30 cellular contexts compared by ENCODE assay signal in genomic region chr22:49266561-49267519, GRCh38.
DNase-seq lines count a peak whose midpoint lies in the region; ATAC-seq and TF ChIP-seq lines count a peak whose summit lies in the region.
"Had no signal": no experiment of that assay in that cellular context is flagged by ENCODE, and none has a peak within 500 bp of the region (broad histone marks: within the 10 kb centered on the region; RNA-seq: fewer than 3 reads in every experiment).

No MANE protein-coding gene starts in this region.

- H3K56ac ChIP-seq in H9 (ENCODE audit: insufficient read length, low read depth, low read length): no peak overlapping the region

- H3K9me3 Mint-ChIP-seq in H9: peaks cover 4 to 6% of the 10 kb centered on the region in 2 experiments; a peak in 3 of 5 replicates
- no peaks in the 10 kb centered on the region for H3K9me3 Mint-ChIP-seq in osteocyte (ENCODE audit: unreplicated experiment)
- H3K9me3 Mint-ChIP-seq: activated T-cell treated with anti-CD3 and anti-CD28 coated beads, Interleukin-2, amount 50 U/mL, for 4 hours; mesothelial cell of epicardium; naive B cell had no signal

- no peak overlapping the region for H4K5ac ChIP-seq in H9 (ENCODE audit: insufficient read length, low read depth, low read length)

- H3K23me2 ChIP-seq in H9 (ENCODE audit: insufficient read length, low read depth, low read length, poor library complexity, severe bottlenecking): peaks cover 5% of the 10 kb centered on the region

- no peak overlapping the region for H2BK5ac ChIP-seq in H9 (ENCODE audit: insufficient read length, low read length)

- H3K4me3 ChIP-seq in iPS-15b (ENCODE audit: low read depth, low read length): no peak overlapping the region
- no peak overlapping the region for H3K4me3 ChIP-seq in effector memory CD4-positive, alpha-beta T cell (ENCODE audit: insufficient read depth, low read depth, low read length, poor library complexity, severe bottlenecking)
- H3K4me3 ChIP-seq: ascending aorta, BLaER1, colonic mucosa, MG63, PC-9, prostate gland, sigmoid colon, upper lobe of left lung had no signal

- H3K4me1 ChIP-seq in H9 (ENCODE audit: insufficient read depth, low read length) (peaks cover 10% of the 10 kb centered on the region; the same call in 1 of the 2 replicates), iPS-15b (ENCODE audit: control insufficient read depth, insufficient read depth, low read length) (peaks cover 13% of the 10 kb centered on the region)
- no peaks in the 10 kb centered on the region for H3K4me1 ChIP-seq in effector memory CD4-positive, alpha-beta T cell (ENCODE audit: control insufficient read depth, insufficient read depth, low read length, poor library complexity, severe bottlenecking)
- H3K4me1 ChIP-seq: ascending aorta, colonic mucosa, prostate gland, sigmoid colon, upper lobe of left lung had no signal

- no peak overlapping the region for H2BK15ac ChIP-seq in H9 (ENCODE audit: low read depth, low read length)

- H4K8ac ChIP-seq in H9 (replicated peaks; ENCODE audit: insufficient read length, low read depth, low read length): no peak overlapping the region

- no peaks in the 10 kb centered on the region for H3K79me1 ChIP-seq in H9 (ENCODE audit: insufficient read depth, low read depth, low read length, poor library complexity, severe bottlenecking)

- H3K4me2 ChIP-seq in H9 (ENCODE audit: insufficient read depth, insufficient read length, low read length): no peak overlapping the region
- H3K4me2 ChIP-seq: BLaER1, KMS-11, PC-9 had no signal

- no CpG with 5 or more reads among the region's 53 CpGs for WGBS in H9 (ENCODE audit: extremely low coverage, insufficient read length, low lambda C conversion rate)

- H3K79me2 ChIP-seq in H9 (ENCODE audit: insufficient read depth, low read length): no peaks in the 10 kb centered on the region

- H3T11ph ChIP-seq in H9 (ENCODE audit: low read length): no peak overlapping the region

- H4K91ac ChIP-seq in H9 (ENCODE audit: insufficient read length, low read depth, low read length): no peak overlapping the region

- H3K27ac ChIP-seq in H9 (ENCODE audit: insufficient read length, low read depth, low read length): no peak overlapping the region
- H3K27ac ChIP-seq in effector memory CD4-positive, alpha-beta T cell (ENCODE audit: insufficient read depth, low read length, poor library complexity, severe bottlenecking): no peak overlapping the region
- H3K27ac ChIP-seq: ascending aorta, BLaER1, colonic mucosa, KMS-11, PC-9, prostate gland, sigmoid colon, upper lobe of left lung, VCaP had no signal

- no peaks in the 10 kb centered on the region for H3K36me3 ChIP-seq in iPS-15b (ENCODE audit: control insufficient read depth, insufficient read depth, low read length)
- H3K36me3 ChIP-seq in effector memory CD4-positive, alpha-beta T cell (ENCODE audit: control insufficient read depth, insufficient read depth, low read length): no peaks in the 10 kb centered on the region
- H3K36me3 ChIP-seq: ascending aorta, BLaER1, colonic mucosa, MG63, prostate gland, sigmoid colon, upper lobe of left lung had no signal

- H3K14ac ChIP-seq in H9 (ENCODE audit: insufficient read depth, low read length): peak overlapping the region; percentile 11; the same call in 1 of the 2 replicates

- H3K4me3 Mint-ChIP-seq in H9 (no peak overlapping the region), osteocyte (ENCODE audit: unreplicated experiment) (no peak overlapping the region)
- H3K4me3 Mint-ChIP-seq: activated CD8-positive, alpha-beta memory T cell treated with anti-CD3 and anti-CD28 coated beads, Interleukin-2, amount 10 ng/mL, durations not matched to agents 7 days and 5 days; activated T-cell treated with anti-CD3 and anti-CD28 coated beads, Interleukin-2, amount 50 U/mL, for 4 hours; mesothelial cell of epicardium; naive B cell had no signal

- no peak overlapping the region for H2BK20ac ChIP-seq in H9 (ENCODE audit: low read depth, low read length, poor library complexity, severe bottlenecking)

- H2BK12ac ChIP-seq in H9 (ENCODE audit: insufficient read length, low read depth, low read length): no peak overlapping the region

- ATAC-seq in HG03571 (IDR thresholded peaks at IDR 0.05; ENCODE audit: unreplicated experiment): no peak
- ATAC-seq: activated CD8-positive, alpha-beta memory T cell treated with anti-CD3 and anti-CD28 coated beads, Interleukin-2, amount 10 ng/mL, durations not matched to agents 7 days and 5 days; activated T-cell treated with anti-CD3 and anti-CD28 coated beads, Interleukin-2, amount 50 U/mL, for 4 hours; left ventricle myocardium superior had no signal

- H3K9me3 ChIP-seq in H9 (ENCODE audit: control insufficient read depth, low read depth, low read length): no peaks in the 10 kb centered on the region
- H3K9me3 ChIP-seq in iPS-15b (ENCODE audit: control insufficient read depth, insufficient read depth, low read length): no peaks in the 10 kb centered on the region
- H3K9me3 ChIP-seq in effector memory CD4-positive, alpha-beta T cell (ENCODE audit: control insufficient read depth, low read length): no peaks in the 10 kb centered on the region
- H3K9me3 ChIP-seq: ascending aorta, BLaER1, colonic mucosa, MG63, prostate gland, sigmoid colon, upper lobe of left lung had no signal

- no peak overlapping the region for H3K4ac ChIP-seq in H9 (ENCODE audit: low read depth, low read length)

- H3K27ac Mint-ChIP-seq in H9 (peak overlapping the region in 1 of 3 experiments; percentile 57; a peak in 1 of 7 replicates), osteocyte (ENCODE audit: unreplicated experiment) (no peak overlapping the region)
- H3K27ac Mint-ChIP-seq: activated CD8-positive, alpha-beta memory T cell treated with anti-CD3 and anti-CD28 coated beads, Interleukin-2, amount 10 ng/mL, durations not matched to agents 7 days and 5 days; mesothelial cell of epicardium; naive B cell had no signal

- no peak overlapping the region for H3K9ac ChIP-seq in H9 (ENCODE audit: extremely low read depth, insufficient read length, low read length)
- peak overlapping the region; percentile 37 for H3K9ac ChIP-seq in iPS-15b (ENCODE audit: low read depth, low read length)
- H3K9ac ChIP-seq: BLaER1, KMS-11 had no signal

- no peak overlapping the region for H2BK120ac ChIP-seq in H9 (ENCODE audit: low read depth, low read length, poor library complexity, severe bottlenecking)

- H3K18ac ChIP-seq in H9 (ENCODE audit: insufficient read length, low read depth, low read length): peak overlapping the region; percentile 27

- DNase-seq in H9 (peak; percentile 60), NCI-H2171 treated with DMSO at 0.1 percent for 48 hours (lab: John Stamatoyannopoulos, UW) (peak; percentile 73), osteocyte (ENCODE audit: extremely low spot score, unreplicated experiment) (peak; percentile 82), ureter (ENCODE audit: low spot score) (no peak)
- DNase-seq in effector memory CD4-positive, alpha-beta T cell: no peak
- DNase-seq: activated CD4-positive, alpha-beta T cell treated with anti-CD3 and anti-CD28 coated beads, Interleukin-2, amount 50 U/mL, for 4 hours; activated CD8-positive, alpha-beta memory T cell treated with anti-CD3 and anti-CD28 coated beads, Interleukin-2, amount 10 ng/mL, durations not matched to agents 7 days and 5 days; activated gamma-delta T cell treated with Interleukin-2 at 50 U/mL for 16 hours; activated T-cell treated with anti-CD3 and anti-CD28 coated beads, Interleukin-2, amount 50 U/mL, for 4 hours; colonic mucosa; effector CD8-positive, alpha-beta T cell; left ventricle myocardium superior; MG63; naive B cell; NCI-H2081 treated with DMSO at 0.1 percent for 48 hours; NK-92 treated with Interleukin-12 subunit alpha and Interleukin-12 subunit beta, amount 100 ng/mL, for 24 hours; PC-9; sigmoid colon; stimulated activated CD4-positive, alpha-beta T cell treated with anti-CD3 and anti-CD28 coated beads, Interleukin-12 subunit alpha, Interleukin-12 subunit beta, amount 100 ng/mL, for 4 hours; stimulated activated CD4-positive, alpha-beta T cell treated with anti-CD3 and anti-CD28 coated beads, Interleukin-4, amount 100 ng/mL, for 1 hour; T1000; upper lobe of left lung had no signal

- no peaks in the 10 kb centered on the region for H4K20me1 ChIP-seq in H9 (ENCODE audit: control insufficient read depth, insufficient read depth, insufficient read length)
- H4K20me1 ChIP-seq: BLaER1 had no signal

- H3K23ac ChIP-seq in H9 (ENCODE audit: insufficient read length, low read depth, low read length): no peak overlapping the region

- H3K27me3 Mint-ChIP-seq in H9 (ENCODE audit: low read depth): peaks cover 74% of the 10 kb centered on the region
- peaks cover 11% of the 10 kb centered on the region for H3K27me3 Mint-ChIP-seq in osteocyte (ENCODE audit: unreplicated experiment)

- no peak for TF ChIP-seq CTCF in H9 (conservative IDR thresholded peaks at IDR 0.05)
- no peak for TF ChIP-seq CTCF in osteocyte (IDR thresholded peaks at IDR 0.05)

- H2AK5ac ChIP-seq in H9 (ENCODE audit: insufficient read length, low read length): no peak overlapping the region

- H3K36me3 Mint-ChIP-seq in H9 (ENCODE audit: insufficient read depth in 1 of 3, low read depth in 3 of 3): peaks cover 3 to 4% (median 3%) of the 10 kb centered on the region in 3 experiments; a peak in 4 of 7 replicates
- no peaks in the 10 kb centered on the region for H3K36me3 Mint-ChIP-seq in osteocyte (ENCODE audit: unreplicated experiment)
- H3K36me3 Mint-ChIP-seq: activated CD8-positive, alpha-beta memory T cell treated with anti-CD3 and anti-CD28 coated beads, Interleukin-2, amount 10 ng/mL, durations not matched to agents 7 days and 5 days; mesothelial cell of epicardium; naive B cell had no signal

- H3K27me3 ChIP-seq in H9 (ENCODE audit: insufficient read depth, low read length): peaks cover 4% of the 10 kb centered on the region; the same call in 1 of the 2 replicates
- peaks cover 14% of the 10 kb centered on the region for H3K27me3 ChIP-seq in iPS-15b (ENCODE audit: control insufficient read depth, insufficient read depth, low read length)
- H3K27me3 ChIP-seq in effector memory CD4-positive, alpha-beta T cell (replicated peaks; ENCODE audit: control insufficient read depth, insufficient read depth, low read length, poor library complexity, severe bottlenecking): no peaks in the 10 kb centered on the region
- H3K27me3 ChIP-seq: ascending aorta, colonic mucosa had no signal

- H2AFZ ChIP-seq in H9 (ENCODE audit: low read length): no peak overlapping the region
- H2AFZ ChIP-seq: PC-9 had no signal

- H3K4me1 Mint-ChIP-seq in H9 (peaks cover 35 to 43% of the 10 kb centered on the region in 2 experiments), osteocyte (ENCODE audit: unreplicated experiment) (no peaks in the 10 kb centered on the region)
- H3K4me1 Mint-ChIP-seq: activated CD8-positive, alpha-beta memory T cell treated with anti-CD3 and anti-CD28 coated beads, Interleukin-2, amount 10 ng/mL, durations not matched to agents 7 days and 5 days; mesothelial cell of epicardium; naive B cell had no signal

Comparison
In these comparisons a context has a peak if more than half of its experiments do, and no peak if none do; other contexts are left out.
1. DNase-seq: peak in H9 (single experiment), NCI-H2171 treated with DMSO at 0.1 percent for 48 hours (single experiment) and osteocyte (single experiment); none in effector memory CD4-positive, alpha-beta T cell (0 of 3) and ureter (single experiment).